9 cellular contexts compared by ENCODE assay signal in genomic region chr6:126804255-126805064, GRCh38.
A peak's percentile ranks its signal among the peaks of the same experiment; 100 is the strongest.
DNase-seq lines count a peak whose midpoint lies in the region; ATAC-seq, FAIRE-seq and TF ChIP-seq lines count a peak whose summit lies in the region.
"Had no signal": no experiment of that assay in that cellular context is flagged by ENCODE, and none has a peak within 500 bp of the region (broad histone marks: within the 10 kb centered on the region; RNA-seq: fewer than 3 reads in every experiment).

No MANE protein-coding gene starts in this region.

- no peaks in the 10 kb centered on the region for H3K27me3 ChIP-seq in BJ (ENCODE audit: control insufficient read depth, insufficient read depth, low read length)
- no peaks in the 10 kb centered on the region for H3K27me3 ChIP-seq in K562 (ENCODE audit: control insufficient read depth in 2 of 2, insufficient read depth in 2 of 2, low read length in 2 of 2)
- no peaks in the 10 kb centered on the region for H3K27me3 ChIP-seq in uterus
- H3K27me3 ChIP-seq: SJSA1 had no signal

- peak; percentile 77 for TF ChIP-seq CTCF in BJ (IDR thresholded peaks at IDR 0.05; ENCODE audit: insufficient read depth, low read depth, low read length)
- TF ChIP-seq CTCF in K562 (IDR thresholded peaks at IDR 0.05 in 2 of 3, conservative IDR thresholded peaks at IDR 0.05 in 1 of 3; ENCODE audit: insufficient read depth in 2 of 3, low read depth in 1 of 3, low read length in 3 of 3), result peak in 2 of 3 experiments; percentile 19 to 36; a peak in 2 of 6 replicates
- peak; percentile 53 to 77 (median 66) for TF ChIP-seq CTCF in uterus (IDR thresholded peaks at IDR 0.05)

- no peaks in the 10 kb centered on the region; the same call in none of the 2 replicates for H3K9me3 ChIP-seq in K562 (replicated peaks; ENCODE audit: control insufficient read depth, insufficient read depth, low read depth, low read length)
- H3K9me3 ChIP-seq in uterus, result no peaks in the 10 kb centered on the region
- H3K9me3 ChIP-seq: SJSA1 had no signal

- H3K79me2 ChIP-seq in K562 (ENCODE audit: control insufficient read depth, insufficient read depth, low read length), result no peaks in the 10 kb centered on the region

- ATAC-seq in GM18520 (IDR thresholded peaks at IDR 0.05; ENCODE audit: unreplicated experiment) (peak; percentile 32), HG02938 (IDR thresholded peaks at IDR 0.05; ENCODE audit: unreplicated experiment) (peak; percentile 93), K562 (no peak)

- no peaks in the 10 kb centered on the region for H3K9me1 ChIP-seq in K562 (ENCODE audit: control insufficient read depth, insufficient read depth, low read length)

- TF ChIP-seq POLR2A in K562 (conservative IDR thresholded peaks at IDR 0.05) (no peak), uterus (IDR thresholded peaks at IDR 0.05) (no peak)

- no peak overlapping the region for H3K27ac ChIP-seq in K562 (ENCODE audit: extremely low read depth, low read depth, low read length)
- H3K27ac ChIP-seq in uterus, result peak overlapping the region in 1 of 2 donors; percentile 28
- H3K27ac ChIP-seq: SJSA1 had no signal

- no peak for FAIRE-seq in K562 (lab: Jason Lieb, UNC)
- peak; percentile 79 for FAIRE-seq in islet of Langerhans (lab: Jason Lieb, UNC)

- in situ Hi-C loops in K562 (cut with MboI), result no loop called here

- H2AFZ ChIP-seq in K562 (ENCODE audit: low read depth, low read length), result no peak overlapping the region

- peak; percentile 18 to 42; a peak in 2 of 4 replicates for TF ChIP-seq RAD21 in K562 (CRISPR knock-in tag; conservative IDR thresholded peaks at IDR 0.05 in 1 of 2, IDR thresholded peaks at IDR 0.05 in 1 of 2)

- H3K36me3 ChIP-seq in BJ (ENCODE audit: control insufficient read depth, insufficient read depth, low read length) (no peaks in the 10 kb centered on the region), K562 (ENCODE audit: control insufficient read depth, insufficient read depth, low read length) (no peaks in the 10 kb centered on the region), uterus (no peaks in the 10 kb centered on the region)
- H3K36me3 ChIP-seq: SJSA1 had no signal

- BruUV-seq in K562 (replicated peaks; lab: Mats Ljungman, UMichigan), result no TSS peak

- POLR2A ChIA-PET in BJ (lab: Charles Lee), result no interaction called here
- POLR2A ChIA-PET in K562 (lab: Yijun Ruan, JAX), result no interaction called here

- intact Hi-C loops in K562 (cut with micrococcal nuclease) (no loop called here), uterus (cut with DNase I; ENCODE audit: low total_unique reads) (no loop called here)

- no peaks in the 10 kb centered on the region for H3K4me1 ChIP-seq in K562 (replicated peaks in 1 of 2; ENCODE audit: control insufficient read depth in 2 of 2, insufficient read depth in 2 of 2, low read length in 2 of 2)
- H3K4me1 ChIP-seq in uterus, result no peaks in the 10 kb centered on the region

- no peaks in the 10 kb centered on the region for H4K20me1 ChIP-seq in K562 (replicated peaks; ENCODE audit: control insufficient read depth, insufficient read depth, low read length)

- no peak for TF ChIP-seq EP300 in K562 (IDR thresholded peaks at IDR 0.05; ENCODE audit: low read length)

- H3K4me2 ChIP-seq in K562 (ENCODE audit: insufficient read depth, low read length), result no peak overlapping the region

- DNase-seq in BJ (ENCODE audit: low read depth), result no peak
- peak; percentile 61 for DNase-seq in NCI-H2029 treated with DMSO at 0.1 percent for 48 hours (lab: John Stamatoyannopoulos, UW)
- peak; percentile 5 to 36 (median 17) for DNase-seq in K562 (ENCODE audit: extremely low read depth in 1 of 4, low spot score in 3 of 4)
- DNase-seq in uterus, result peak; percentile 14 to 33
- no peak for DNase-seq in activated CD4-positive, alpha-beta T cell treated with anti-CD3 and anti-CD28 coated beads, Interleukin-2, amount 50 U/mL, for 48 hours

- CTCF ChIA-PET in BJ (lab: Yijun Ruan, JAX), result interaction anchor here (0.6 to 2.7 kb wide), 20 partner anchors 9 to 1147 kb away, joined by 3 to 12 read pairs (median 4); partner anchors contain the start of gene RNF146
- CTCF ChIA-PET in K562 (lab: Yijun Ruan, JAX; ENCODE audit: low intra/inter-chr PET ratio), result no interaction called here

- no peak overlapping the region for H3K9ac ChIP-seq in K562 (ENCODE audit: insufficient read depth in 1 of 2, low read depth in 2 of 2, low read length in 2 of 2)

- H3K4me3 ChIP-seq in BJ (ENCODE audit: low read depth, low read length) (no peak overlapping the region), K562 (no peak overlapping the region), uterus (no peak overlapping the region)
- H3K4me3 ChIP-seq: SJSA1 had no signal

- WGBS in K562 (ENCODE audit: insufficient coverage, low coverage, missing lambda C conversion rate), result under 1% methylated on average over 6 of the region's 6 CpGs

TF ChIP-seq in K562, 482 proteins besides CTCF, POLR2A, EP300 and RAD21:
- TF ChIP-seq ERF (CRISPR knock-in tag; IDR thresholded peaks at IDR 0.05) (no peak), REST (CRISPR knock-in tag; IDR thresholded peaks at IDR 0.05; ENCODE audit: low read depth) (no peak), SMC3 (conservative IDR thresholded peaks at IDR 0.05; ENCODE audit: insufficient read depth, low read depth, low read length) (0 out of 2 replicates have a peak, but pooled peaks have one; percentile 12)

Comparison
In these comparisons a context has a peak if more than half of its experiments do, and no peak if none do; other contexts are left out.
1. DNase-seq: peak in NCI-H2029 treated with DMSO at 0.1 percent for 48 hours (single experiment), K562 (4 of 4) and uterus (2 of 2); none in BJ (single experiment) and activated CD4-positive, alpha-beta T cell treated with anti-CD3 and anti-CD28 coated beads, Interleukin-2, amount 50 U/mL, for 48 hours (0 of 2).
2. Peak in every context shown above with its lines, with median percentiles within 50 percentile points of each other: CTCF ChIP-seq.